Comparison of ENCODE assay signal across 2 cellular contexts in the genomic region with DNA sequence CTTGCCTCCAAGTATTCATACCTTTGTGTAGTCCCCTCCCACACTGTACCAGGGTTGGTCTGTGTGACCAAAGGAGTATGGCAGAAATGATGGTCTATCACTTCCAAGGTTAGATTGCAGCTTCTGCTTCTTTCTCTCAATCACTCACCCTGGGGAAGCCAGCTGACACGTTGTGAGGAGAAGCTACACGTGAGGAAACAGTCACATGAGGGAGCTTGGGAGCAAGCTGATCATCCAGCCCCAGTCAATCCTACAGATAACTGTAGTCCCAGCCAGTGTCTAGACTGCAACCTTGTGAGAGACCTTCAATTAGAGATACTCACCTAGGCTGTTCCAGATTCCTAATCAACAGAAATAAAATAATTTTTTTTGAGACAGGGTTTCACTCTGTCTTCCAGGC.
TF ChIP-seq lines count a peak whose summit lies in the region.

No MANE protein-coding gene starts in this region.

TF ChIP-seq in GM23338, 12 proteins besides CTCF, POLR2A, EP300 and RAD21 (continues in another document):
- TF ChIP-seq STAT1 (IDR thresholded peaks at IDR 0.05; ENCODE audit: unreplicated experiment) (no peak), NANOG (IDR thresholded peaks at IDR 0.05; ENCODE audit: borderline replicate concordance) (no peak), POLR2AphosphoS5 (IDR thresholded peaks at IDR 0.05; ENCODE audit: low read depth) (no peak), ZNF114 (CRISPR knock-in tag; IDR thresholded peaks at IDR 0.05) (no peak), EZH2phosphoT487 (IDR thresholded peaks at IDR 0.05; ENCODE audit: unreplicated experiment) (no peak), CREB1 (CRISPR knock-in tag; IDR thresholded peaks at IDR 0.05; ENCODE audit: low read depth) (no peak), EZH2 (IDR thresholded peaks at IDR 0.05; ENCODE audit: low read depth, unreplicated experiment) (no peak)
- TF ChIP-seq, protein P1, sequence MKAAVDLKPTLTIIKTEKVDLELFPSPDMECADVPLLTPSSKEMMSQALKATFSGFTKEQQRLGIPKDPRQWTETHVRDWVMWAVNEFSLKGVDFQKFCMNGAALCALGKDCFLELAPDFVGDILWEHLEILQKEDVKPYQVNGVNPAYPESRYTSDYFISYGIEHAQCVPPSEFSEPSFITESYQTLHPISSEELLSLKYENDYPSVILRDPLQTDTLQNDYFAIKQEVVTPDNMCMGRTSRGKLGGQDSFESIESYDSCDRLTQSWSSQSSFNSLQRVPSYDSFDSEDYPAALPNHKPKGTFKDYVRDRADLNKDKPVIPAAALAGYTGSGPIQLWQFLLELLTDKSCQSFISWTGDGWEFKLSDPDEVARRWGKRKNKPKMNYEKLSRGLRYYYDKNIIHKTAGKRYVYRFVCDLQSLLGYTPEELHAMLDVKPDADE (IDR thresholded peaks at IDR 0.05) = no peak
- TF ChIP-seq, protein P2, sequence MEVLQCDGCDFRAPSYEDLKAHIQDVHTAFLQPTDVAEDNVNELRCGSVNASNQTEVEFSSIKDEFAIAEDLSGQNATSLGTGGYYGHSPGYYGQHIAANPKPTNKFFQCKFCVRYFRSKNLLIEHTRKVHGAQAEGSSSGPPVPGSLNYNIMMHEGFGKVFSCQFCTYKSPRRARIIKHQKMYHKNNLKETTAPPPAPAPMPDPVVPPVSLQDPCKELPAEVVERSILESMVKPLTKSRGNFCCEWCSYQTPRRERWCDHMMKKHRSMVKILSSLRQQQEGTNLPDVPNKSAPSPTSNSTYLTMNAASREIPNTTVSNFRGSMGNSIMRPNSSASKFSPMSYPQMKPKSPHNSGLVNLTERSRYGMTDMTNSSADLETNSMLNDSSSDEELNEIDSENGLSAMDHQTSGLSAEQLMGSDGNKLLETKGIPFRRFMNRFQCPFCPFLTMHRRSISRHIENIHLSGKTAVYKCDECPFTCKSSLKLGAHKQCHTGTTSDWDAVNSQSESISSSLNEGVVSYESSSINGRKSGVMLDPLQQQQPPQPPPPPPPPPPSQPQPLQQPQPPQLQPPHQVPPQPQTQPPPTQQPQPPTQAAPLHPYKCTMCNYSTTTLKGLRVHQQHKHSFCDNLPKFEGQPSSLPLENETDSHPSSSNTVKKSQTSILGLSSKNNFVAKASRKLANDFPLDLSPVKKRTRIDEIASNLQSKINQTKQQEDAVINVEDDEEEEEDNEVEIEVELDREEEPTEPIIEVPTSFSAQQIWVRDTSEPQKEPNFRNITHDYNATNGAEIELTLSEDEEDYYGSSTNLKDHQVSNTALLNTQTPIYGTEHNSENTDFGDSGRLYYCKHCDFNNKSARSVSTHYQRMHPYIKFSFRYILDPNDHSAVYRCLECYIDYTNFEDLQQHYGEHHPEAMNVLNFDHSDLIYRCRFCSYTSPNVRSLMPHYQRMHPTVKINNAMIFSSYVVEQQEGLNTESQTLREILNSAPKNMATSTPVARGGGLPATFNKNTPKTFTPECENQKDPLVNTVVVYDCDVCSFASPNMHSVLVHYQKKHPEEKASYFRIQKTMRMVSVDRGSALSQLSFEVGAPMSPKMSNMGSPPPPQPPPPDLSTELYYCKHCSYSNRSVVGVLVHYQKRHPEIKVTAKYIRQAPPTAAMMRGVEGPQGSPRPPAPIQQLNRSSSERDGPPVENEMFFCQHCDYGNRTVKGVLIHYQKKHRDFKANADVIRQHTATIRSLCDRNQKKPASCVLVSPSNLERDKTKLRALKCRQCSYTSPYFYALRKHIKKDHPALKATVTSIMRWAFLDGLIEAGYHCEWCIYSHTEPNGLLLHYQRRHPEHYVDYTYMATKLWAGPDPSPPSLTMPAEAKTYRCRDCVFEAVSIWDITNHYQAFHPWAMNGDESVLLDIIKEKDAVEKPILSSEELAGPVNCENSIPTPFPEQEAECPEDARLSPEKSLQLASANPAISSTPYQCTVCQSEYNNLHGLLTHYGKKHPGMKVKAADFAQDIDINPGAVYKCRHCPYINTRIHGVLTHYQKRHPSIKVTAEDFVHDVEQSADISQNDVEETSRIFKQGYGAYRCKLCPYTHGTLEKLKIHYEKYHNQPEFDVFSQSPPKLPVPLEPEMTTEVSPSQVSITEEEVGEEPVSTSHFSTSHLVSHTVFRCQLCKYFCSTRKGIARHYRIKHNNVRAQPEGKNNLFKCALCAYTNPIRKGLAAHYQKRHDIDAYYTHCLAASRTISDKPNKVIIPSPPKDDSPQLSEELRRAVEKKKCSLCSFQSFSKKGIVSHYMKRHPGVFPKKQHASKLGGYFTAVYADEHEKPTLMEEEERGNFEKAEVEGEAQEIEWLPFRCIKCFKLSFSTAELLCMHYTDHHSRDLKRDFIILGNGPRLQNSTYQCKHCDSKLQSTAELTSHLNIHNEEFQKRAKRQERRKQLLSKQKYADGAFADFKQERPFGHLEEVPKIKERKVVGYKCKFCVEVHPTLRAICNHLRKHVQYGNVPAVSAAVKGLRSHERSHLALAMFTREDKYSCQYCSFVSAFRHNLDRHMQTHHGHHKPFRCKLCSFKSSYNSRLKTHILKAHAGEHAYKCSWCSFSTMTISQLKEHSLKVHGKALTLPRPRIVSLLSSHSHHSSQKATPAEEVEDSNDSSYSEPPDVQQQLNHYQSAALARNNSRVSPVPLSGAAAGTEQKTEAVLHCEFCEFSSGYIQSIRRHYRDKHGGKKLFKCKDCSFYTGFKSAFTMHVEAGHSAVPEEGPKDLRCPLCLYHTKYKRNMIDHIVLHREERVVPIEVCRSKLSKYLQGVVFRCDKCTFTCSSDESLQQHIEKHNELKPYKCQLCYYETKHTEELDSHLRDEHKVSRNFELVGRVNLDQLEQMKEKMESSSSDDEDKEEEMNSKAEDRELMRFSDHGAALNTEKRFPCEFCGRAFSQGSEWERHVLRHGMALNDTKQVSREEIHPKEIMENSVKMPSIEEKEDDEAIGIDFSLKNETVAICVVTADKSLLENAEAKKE (CRISPR knock-in tag; IDR thresholded peaks at IDR 0.05) = no peak
- TF ChIP-seq, protein P3, sequence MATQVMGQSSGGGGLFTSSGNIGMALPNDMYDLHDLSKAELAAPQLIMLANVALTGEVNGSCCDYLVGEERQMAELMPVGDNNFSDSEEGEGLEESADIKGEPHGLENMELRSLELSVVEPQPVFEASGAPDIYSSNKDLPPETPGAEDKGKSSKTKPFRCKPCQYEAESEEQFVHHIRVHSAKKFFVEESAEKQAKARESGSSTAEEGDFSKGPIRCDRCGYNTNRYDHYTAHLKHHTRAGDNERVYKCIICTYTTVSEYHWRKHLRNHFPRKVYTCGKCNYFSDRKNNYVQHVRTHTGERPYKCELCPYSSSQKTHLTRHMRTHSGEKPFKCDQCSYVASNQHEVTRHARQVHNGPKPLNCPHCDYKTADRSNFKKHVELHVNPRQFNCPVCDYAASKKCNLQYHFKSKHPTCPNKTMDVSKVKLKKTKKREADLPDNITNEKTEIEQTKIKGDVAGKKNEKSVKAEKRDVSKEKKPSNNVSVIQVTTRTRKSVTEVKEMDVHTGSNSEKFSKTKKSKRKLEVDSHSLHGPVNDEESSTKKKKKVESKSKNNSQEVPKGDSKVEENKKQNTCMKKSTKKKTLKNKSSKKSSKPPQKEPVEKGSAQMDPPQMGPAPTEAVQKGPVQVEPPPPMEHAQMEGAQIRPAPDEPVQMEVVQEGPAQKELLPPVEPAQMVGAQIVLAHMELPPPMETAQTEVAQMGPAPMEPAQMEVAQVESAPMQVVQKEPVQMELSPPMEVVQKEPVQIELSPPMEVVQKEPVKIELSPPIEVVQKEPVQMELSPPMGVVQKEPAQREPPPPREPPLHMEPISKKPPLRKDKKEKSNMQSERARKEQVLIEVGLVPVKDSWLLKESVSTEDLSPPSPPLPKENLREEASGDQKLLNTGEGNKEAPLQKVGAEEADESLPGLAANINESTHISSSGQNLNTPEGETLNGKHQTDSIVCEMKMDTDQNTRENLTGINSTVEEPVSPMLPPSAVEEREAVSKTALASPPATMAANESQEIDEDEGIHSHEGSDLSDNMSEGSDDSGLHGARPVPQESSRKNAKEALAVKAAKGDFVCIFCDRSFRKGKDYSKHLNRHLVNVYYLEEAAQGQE (IDR thresholded peaks at IDR 0.05; ENCODE audit: unreplicated experiment) = no peak

TF ChIP-seq in H1, 55 proteins besides CTCF, POLR2A, EP300 and RAD21:
- TF ChIP-seq, protein P4, sequence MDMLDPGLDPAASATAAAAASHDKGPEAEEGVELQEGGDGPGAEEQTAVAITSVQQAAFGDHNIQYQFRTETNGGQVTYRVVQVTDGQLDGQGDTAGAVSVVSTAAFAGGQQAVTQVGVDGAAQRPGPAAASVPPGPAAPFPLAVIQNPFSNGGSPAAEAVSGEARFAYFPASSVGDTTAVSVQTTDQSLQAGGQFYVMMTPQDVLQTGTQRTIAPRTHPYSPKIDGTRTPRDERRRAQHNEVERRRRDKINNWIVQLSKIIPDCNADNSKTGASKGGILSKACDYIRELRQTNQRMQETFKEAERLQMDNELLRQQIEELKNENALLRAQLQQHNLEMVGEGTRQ (IDR thresholded peaks at IDR 0.05; ENCODE audit: low read length) = peak; percentile 47; the same call in 1 of the 2 replicates
- no peak for TF ChIP-seq CBX5 (IDR thresholded peaks at IDR 0.05; ENCODE audit: low read depth, low read length)
